ENCODE assay signal across 1 cellular context in the genomic region with DNA sequence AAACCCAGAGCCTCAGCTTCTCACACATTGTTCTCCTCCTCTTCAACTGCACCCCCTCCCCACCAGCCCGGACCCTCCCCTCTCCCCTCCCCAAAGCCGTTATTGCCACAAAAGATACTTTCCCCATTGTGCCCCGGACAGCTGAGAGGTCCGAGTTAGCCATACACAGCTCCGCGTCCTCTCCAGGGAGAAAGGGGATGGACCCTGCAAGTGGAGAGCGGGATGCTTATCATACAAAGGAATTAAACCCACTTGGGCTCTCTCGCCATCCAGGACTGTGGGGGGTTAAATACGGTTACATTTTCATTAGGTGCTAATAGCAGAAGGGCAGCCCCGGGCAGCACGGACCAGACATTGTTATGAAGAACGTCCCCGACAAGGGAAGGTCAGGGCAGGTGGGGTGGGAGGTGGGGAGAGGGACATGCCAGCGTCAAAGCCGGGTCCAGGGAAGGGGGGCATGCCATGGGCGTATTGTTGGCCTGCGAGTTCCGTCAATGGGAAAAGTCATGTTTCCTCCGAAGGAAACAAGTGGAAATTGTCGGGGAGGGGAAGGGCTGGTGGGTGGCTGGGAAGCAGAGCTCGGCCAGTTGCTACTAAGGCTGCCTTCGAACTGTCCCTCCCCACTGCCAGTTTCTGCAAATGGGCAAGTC.
TF ChIP-seq lines count a peak whose summit lies in the region.

No MANE protein-coding gene starts in this region.

TF ChIP-seq in SK-N-SH, 30 proteins besides CTCF, POLR2A, EP300 and RAD21 (continued from another document):
- TF ChIP-seq FOXM1 (IDR thresholded peaks at IDR 0.05; ENCODE audit: low read depth) (no peak), RFX5 (IDR thresholded peaks at IDR 0.05; ENCODE audit: low read length) (no peak), USF1 (IDR thresholded peaks at IDR 0.05; ENCODE audit: borderline replicate concordance, low read depth) (no peak), TCF12 (IDR thresholded peaks at IDR 0.05) (no peak), NRF1 (IDR thresholded peaks at IDR 0.05; ENCODE audit: low read depth, low read length) (no peak), MEF2A (IDR thresholded peaks at IDR 0.05; ENCODE audit: borderline replicate concordance, low read depth) (no peak), ZBTB33 (IDR thresholded peaks at IDR 0.05; ENCODE audit: borderline replicate concordance, low read depth) (no peak)
